Comparison of ENCODE assay signal across 14 cellular contexts in the genomic region with DNA sequence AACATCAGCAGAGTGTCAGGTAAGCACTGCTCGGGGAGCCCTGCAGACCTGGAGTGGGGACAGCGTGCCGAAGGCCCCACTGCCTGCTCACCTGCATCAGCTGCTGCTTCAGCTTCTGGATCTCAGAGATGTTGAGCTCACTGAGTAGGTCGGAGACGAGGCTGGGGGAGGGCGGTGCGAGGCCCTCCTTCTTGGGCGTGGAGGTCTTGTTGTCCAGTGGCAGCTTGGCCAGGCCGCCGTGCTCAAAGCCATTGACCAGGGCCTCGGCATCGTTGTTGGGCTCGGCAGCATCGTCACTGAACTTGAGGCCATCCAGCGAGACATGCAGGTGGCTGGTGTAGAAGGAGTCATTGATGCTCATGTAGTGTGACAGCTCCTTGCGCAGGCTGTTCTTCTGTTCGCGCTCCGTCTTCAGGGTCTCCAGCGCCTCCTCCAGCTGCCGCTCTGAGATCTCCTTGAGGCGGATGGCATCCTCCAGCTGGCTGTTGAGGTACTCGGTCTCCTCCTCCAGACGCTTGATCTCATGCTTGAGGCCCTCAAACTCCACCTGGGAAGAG.
"Had no signal": no experiment of that assay in that cellular context is flagged by ENCODE, and none has a peak within 500 bp of the region (broad histone marks: within the 10 kb centered on the region; RNA-seq: fewer than 3 reads in every experiment).

No MANE protein-coding gene starts in this region.

- H3K9me3 Mint-ChIP-seq: activated CD4-positive, alpha-beta memory T cell treated with anti-CD3 and anti-CD28 coated beads for 36 hours; naive thymus-derived CD4-positive, alpha-beta T cell had no signal

- H3K4me2 ChIP-seq: hepatocyte had no signal

- H3K27me3 Mint-ChIP-seq: activated CD4-positive, alpha-beta memory T cell treated with anti-CD3 and anti-CD28 coated beads for 36 hours; naive thymus-derived CD4-positive, alpha-beta T cell had no signal

- H3K4me3 ChIP-seq: gastroesophageal sphincter, hepatocyte, psoas muscle, stomach, thoracic aorta had no signal

- H3K27ac ChIP-seq: gastroesophageal sphincter, hepatocyte, psoas muscle, stomach, thoracic aorta had no signal

- H3K4me3 Mint-ChIP-seq: activated CD4-positive, alpha-beta memory T cell treated with anti-CD3 and anti-CD28 coated beads for 36 hours; naive thymus-derived CD4-positive, alpha-beta T cell had no signal

- H3K79me2 ChIP-seq: hepatocyte had no signal

- ATAC-seq: gastroesophageal sphincter; naive thymus-derived CD4-positive, alpha-beta T cell; psoas muscle had no signal

- H3K27ac Mint-ChIP-seq: activated CD4-positive, alpha-beta memory T cell treated with anti-CD3 and anti-CD28 coated beads for 36 hours had no signal

- H3K9me3 ChIP-seq: gastroesophageal sphincter, psoas muscle, stomach, thoracic aorta had no signal

- H2AFZ ChIP-seq: hepatocyte had no signal

- DNase-seq: activated CD4-positive, alpha-beta memory T cell treated with anti-CD3 and anti-CD28 coated beads for 36 hours; activated CD8-positive, alpha-beta memory T cell treated with anti-CD3 and anti-CD28 coated beads, Interleukin-2, amount 50 U/mL, for 4 hours; activated naive CD4-positive, alpha-beta T cell treated with Interleukin-2 at 50 U/mL for 16 hours; effector CD8-positive, alpha-beta T cell; midbrain; naive thymus-derived CD4-positive, alpha-beta T cell; occipital lobe; psoas muscle; stimulated activated CD4-positive, alpha-beta T cell treated with anti-CD3 and anti-CD28 coated beads, Interleukin-12 subunit alpha, Interleukin-12 subunit beta, amount 100 ng/mL, for 4 hours; stomach; T-helper 9 cell had no signal

- H3K27me3 ChIP-seq: gastroesophageal sphincter, hepatocyte, stomach had no signal
